ENCODE assay signal across 19 cellular contexts in the genomic region with DNA sequence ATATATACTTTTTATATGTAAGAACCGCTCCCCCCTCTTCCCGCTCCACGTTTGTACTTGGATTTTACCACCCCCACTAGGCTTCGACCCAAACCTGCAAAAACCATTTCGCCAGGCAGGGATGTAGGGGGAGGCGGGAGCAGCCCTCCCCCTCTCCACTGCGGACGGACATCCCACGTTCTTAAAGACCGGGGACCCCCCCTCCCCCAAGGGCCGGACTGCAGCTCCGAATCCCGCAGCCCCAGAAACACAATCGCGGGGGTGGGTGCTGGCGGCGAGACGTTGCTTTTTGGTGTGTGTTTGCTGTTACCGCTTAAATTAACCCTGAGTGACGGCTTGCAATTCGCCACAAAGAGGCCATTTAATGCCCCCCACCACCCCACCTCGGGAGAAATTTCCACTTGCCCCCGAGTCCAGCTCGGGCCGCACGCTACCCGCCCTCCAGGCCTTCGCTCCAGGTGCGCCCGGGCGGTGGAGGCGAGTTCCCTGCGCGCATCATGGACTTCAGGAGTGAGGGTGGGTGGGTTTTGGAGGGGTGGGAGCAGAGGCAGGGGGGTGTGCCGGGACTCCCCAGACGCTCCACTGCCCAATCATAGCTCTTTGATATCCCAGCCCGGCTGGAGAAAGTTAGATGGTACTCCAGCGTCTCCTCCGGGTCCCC. TPM values are rescaled to one million over a fixed set of nuclear protein-coding genes. Genes with fewer than 3 reads are reported as not detected.
A peak's percentile ranks its signal among the peaks of the same experiment; 100 is the strongest.
DNase-seq lines count a peak whose midpoint lies in the region; ATAC-seq and TF ChIP-seq lines count a peak whose summit lies in the region.
"Had no signal": no experiment of that assay in that cellular context is flagged by ENCODE, and none has a peak within 500 bp of the region (broad histone marks: within the 10 kb centered on the region; RNA-seq: fewer than 3 reads in every experiment).

No MANE protein-coding gene starts in this region.

- H3K4me1 ChIP-seq in GM23338 (ENCODE audit: insufficient read depth), result peaks cover 59% of the 10 kb centered on the region
- H3K4me1 ChIP-seq in adipocyte (ENCODE audit: control insufficient read depth, insufficient read depth, low read length), result peaks cover 88% of the 10 kb centered on the region
- peaks cover 92% of the 10 kb centered on the region for H3K4me1 ChIP-seq in stomach smooth muscle (ENCODE audit: control insufficient read depth, insufficient read depth, low read length)

- ATAC-seq in GM23338 (no peak), HG03280 (IDR thresholded peaks at IDR 0.05; ENCODE audit: unreplicated experiment) (no peak)
- ATAC-seq: activated CD4-positive, alpha-beta T cell treated with anti-CD3 and anti-CD28 coated beads for 36 hours; stimulated activated memory B cell treated with anti-CD40 and anti-IgM and Interleukin-4, amounts not matched to agents 10 μg/mL and 1 μg/mL and 100 μg/mL, for 72 hours had no signal

- no peak overlapping the region for H3K27ac ChIP-seq in GM23338 (ENCODE audit: low read depth)
- H3K27ac ChIP-seq in layer of hippocampus (ENCODE audit: low read depth, low read length), result peak overlapping the region; percentile 81
- H3K27ac ChIP-seq in stomach smooth muscle (ENCODE audit: low read length), result peak overlapping the region; percentile 90

- H3K9ac ChIP-seq in adipocyte (ENCODE audit: low read length) (peak overlapping the region; percentile 75), stomach smooth muscle (ENCODE audit: low read length in 2 of 2) (no peak overlapping the region)

- H3K27ac Mint-ChIP-seq in GM23338, result no peak overlapping the region
- H3K27ac Mint-ChIP-seq in activated T-helper 1 cell treated with anti-CD3 and anti-CD28 coated beads, Interleukin-12 subunit alpha, Interleukin-12 subunit beta, Interleukin-2, Interleukin-4 antibody, amounts not matched to agents 30 ng/mL and 10 ng/mL and 1 ng/mL, durations not matched to agents 14 hours and 24 hours and 36 hours, result no peak overlapping the region
- H3K27ac Mint-ChIP-seq: activated CD4-positive, alpha-beta T cell treated with anti-CD3 and anti-CD28 coated beads for 36 hours; activated naive CD8-positive, alpha-beta T cell treated with anti-CD3 and anti-CD28 coated beads, Interleukin-2, amount 10 ng/mL, durations not matched to agents 7 days and 5 days; stimulated activated memory B cell treated with anti-CD40 and anti-IgM and Interleukin-4, amounts not matched to agents 10 μg/mL and 1 μg/mL and 100 μg/mL, for 72 hours had no signal

- intact Hi-C loops in activated T-helper 1 cell treated with anti-CD3 and anti-CD28 coated beads, Interleukin-12 subunit alpha, Interleukin-12 subunit beta, Interleukin-2, Interleukin-4 antibody, amounts not matched to agents 30 ng/mL and 10 ng/mL and 1 ng/mL, durations not matched to agents 14 hours and 24 hours and 36 hours (cut with micrococcal nuclease), result loop anchor here (5.0 kb wide), 1 partner anchor 174 kb away; a partner anchor contains a TSS

- peaks cover 16% of the 10 kb centered on the region; the same call in 2 of the 3 replicates for H3K9me3 Mint-ChIP-seq in GM23338
- H3K9me3 Mint-ChIP-seq in activated T-helper 1 cell treated with anti-CD3 and anti-CD28 coated beads, Interleukin-12 subunit alpha, Interleukin-12 subunit beta, Interleukin-2, Interleukin-4 antibody, amounts not matched to agents 30 ng/mL and 10 ng/mL and 1 ng/mL, durations not matched to agents 14 hours and 24 hours and 36 hours, result no peaks in the 10 kb centered on the region
- H3K9me3 Mint-ChIP-seq: activated naive CD8-positive, alpha-beta T cell treated with anti-CD3 and anti-CD28 coated beads, Interleukin-2, amount 10 ng/mL, durations not matched to agents 7 days and 5 days; stimulated activated memory B cell treated with anti-CD40 and anti-IgM and Interleukin-4, amounts not matched to agents 10 μg/mL and 1 μg/mL and 100 μg/mL, for 72 hours had no signal

- H3K36me3 ChIP-seq in GM23338 (ENCODE audit: insufficient read depth), result no peaks in the 10 kb centered on the region
- peaks cover 7% of the 10 kb centered on the region for H3K36me3 ChIP-seq in adipocyte (ENCODE audit: control insufficient read depth, insufficient read depth, low read length, severe bottlenecking)
- H3K36me3 ChIP-seq in stomach smooth muscle (ENCODE audit: control insufficient read depth in 2 of 2, insufficient read depth in 2 of 2, low read length in 2 of 2), result peaks cover 0 to 2% of the 10 kb centered on the region in 2 donors
- H3K36me3 ChIP-seq: BE2C had no signal

- H3K27me3 ChIP-seq in GM23338 (ENCODE audit: insufficient read depth) (peaks cover 100% of the 10 kb centered on the region), adipocyte (replicated peaks; ENCODE audit: control insufficient read depth, insufficient read depth, low read length) (no peaks in the 10 kb centered on the region), layer of hippocampus (ENCODE audit: control insufficient read depth, insufficient read depth, low read length) (peaks cover 2% of the 10 kb centered on the region), stomach smooth muscle (ENCODE audit: control insufficient read depth in 1 of 2, insufficient read depth in 2 of 2, low read length in 2 of 2) (no peaks in the 10 kb centered on the region)
- H3K27me3 ChIP-seq: BE2C had no signal

- H3K4me2 ChIP-seq in GM23338, result peak overlapping the region; percentile 62; the same call in 1 of the 2 replicates

- peaks cover 46% of the 10 kb centered on the region for H3K4me1 Mint-ChIP-seq in GM23338
- H3K4me1 Mint-ChIP-seq in activated T-helper 1 cell treated with anti-CD3 and anti-CD28 coated beads, Interleukin-12 subunit alpha, Interleukin-12 subunit beta, Interleukin-2, Interleukin-4 antibody, amounts not matched to agents 30 ng/mL and 10 ng/mL and 1 ng/mL, durations not matched to agents 14 hours and 24 hours and 36 hours (ENCODE audit: low read depth), result peaks cover 23% of the 10 kb centered on the region

- H3K9me2 ChIP-seq in GM23338 (ENCODE audit: insufficient read depth), result no peaks in the 10 kb centered on the region

- no peaks in the 10 kb centered on the region for H3K9me3 ChIP-seq in adipocyte (ENCODE audit: control insufficient read depth, low read length)
- H3K9me3 ChIP-seq in stomach smooth muscle (ENCODE audit: control insufficient read depth in 2 of 2, low read length in 2 of 2), result no peaks in the 10 kb centered on the region
- H3K9me3 ChIP-seq: BE2C had no signal

- no peak overlapping the region for H2AFZ ChIP-seq in GM23338

- no peaks in the 10 kb centered on the region for H3K79me2 ChIP-seq in GM23338 (replicated peaks; ENCODE audit: insufficient read depth)

- peaks cover 26% of the 10 kb centered on the region for H3F3A ChIP-seq in GM23338 (replicated peaks; ENCODE audit: low read depth)

- peaks cover 93% of the 10 kb centered on the region for H3K27me3 Mint-ChIP-seq in GM23338 (ENCODE audit: insufficient read depth, low read depth, poor library complexity)
- H3K27me3 Mint-ChIP-seq in activated T-helper 1 cell treated with anti-CD3 and anti-CD28 coated beads, Interleukin-12 subunit alpha, Interleukin-12 subunit beta, Interleukin-2, Interleukin-4 antibody, amounts not matched to agents 30 ng/mL and 10 ng/mL and 1 ng/mL, durations not matched to agents 14 hours and 24 hours and 36 hours (ENCODE audit: insufficient read depth), result peaks cover 59% of the 10 kb centered on the region

- DNase-seq in GM23338 (ENCODE audit: low spot score) (no peak), adipocyte (ENCODE audit: low read depth) (no peak), T-helper 1 cell (no peak)
- no peak for DNase-seq in activated T-helper 1 cell treated with anti-CD3 and anti-CD28 coated beads, Interleukin-12 subunit alpha, Interleukin-12 subunit beta, Interleukin-2, Interleukin-4 antibody, amounts not matched to agents 30 ng/mL and 10 ng/mL and 1 ng/mL, durations not matched to agents 14 hours and 24 hours and 36 hours (ENCODE audit: low spot score)
- DNase-seq: activated naive CD8-positive, alpha-beta T cell treated with anti-CD3 and anti-CD28 coated beads, Interleukin-2, amount 10 ng/mL, durations not matched to agents 7 days and 5 days; activated T-cell treated with anti-CD3 and anti-CD28 coated beads, Interleukin-2, amount 50 U/mL, for 1 hour; BE2C; DMS153; islet precursor cell; KG1; NCI-H1105; SIG-M5 had no signal

- H3K4me3 Mint-ChIP-seq in GM23338, result peak overlapping the region; percentile 53
- no peak overlapping the region for H3K4me3 Mint-ChIP-seq in activated T-helper 1 cell treated with anti-CD3 and anti-CD28 coated beads, Interleukin-12 subunit alpha, Interleukin-12 subunit beta, Interleukin-2, Interleukin-4 antibody, amounts not matched to agents 30 ng/mL and 10 ng/mL and 1 ng/mL, durations not matched to agents 14 hours and 24 hours and 36 hours
- H3K4me3 Mint-ChIP-seq: activated CD4-positive, alpha-beta T cell treated with anti-CD3 and anti-CD28 coated beads for 36 hours; activated naive CD8-positive, alpha-beta T cell treated with anti-CD3 and anti-CD28 coated beads, Interleukin-2, amount 10 ng/mL, durations not matched to agents 7 days and 5 days; stimulated activated memory B cell treated with anti-CD40 and anti-IgM and Interleukin-4, amounts not matched to agents 10 μg/mL and 1 μg/mL and 100 μg/mL, for 72 hours had no signal

- H4K20me1 ChIP-seq in GM23338 (replicated peaks; ENCODE audit: insufficient read depth), result peaks cover 20% of the 10 kb centered on the region

- peak overlapping the region; percentile 47 for H3K4me3 ChIP-seq in GM23338
- no peak overlapping the region for H3K4me3 ChIP-seq in adipocyte (ENCODE audit: low read length)
- no peak overlapping the region for H3K4me3 ChIP-seq in stomach smooth muscle (ENCODE audit: low read length in 2 of 2)
- H3K4me3 ChIP-seq: smooth muscle cell had no signal

- no peaks in the 10 kb centered on the region; the same call in 2 of the 3 replicates for H3K36me3 Mint-ChIP-seq in GM23338 (ENCODE audit: low read depth)
- H3K36me3 Mint-ChIP-seq in activated T-helper 1 cell treated with anti-CD3 and anti-CD28 coated beads, Interleukin-12 subunit alpha, Interleukin-12 subunit beta, Interleukin-2, Interleukin-4 antibody, amounts not matched to agents 30 ng/mL and 10 ng/mL and 1 ng/mL, durations not matched to agents 14 hours and 24 hours and 36 hours (ENCODE audit: low read depth), result no peaks in the 10 kb centered on the region
- H3K36me3 Mint-ChIP-seq: stimulated activated memory B cell treated with anti-CD40 and anti-IgM and Interleukin-4, amounts not matched to agents 10 μg/mL and 1 μg/mL and 100 μg/mL, for 72 hours had no signal

- no peak for TF ChIP-seq CTCF in GM23338 (conservative IDR thresholded peaks at IDR 0.05; ENCODE audit: low read depth in 2 of 2)

RNA-seq across cellular contexts. Expression of a gene that starts 15.8 kb away (rescaled TPM):
- total RNA-seq in GM23338 (2014; rRNA removed; shearing (Covaris generic)), result 0.14 and 1.2 TPM in 2 replicates
- polyA plus RNA-seq in GM23338 (2016; fragmentation: Nextera tagmentation; extraction: Ambion mirVana), result 0.06 and 0.31 TPM in 2 replicates
- total RNA-seq in activated T-helper 1 cell treated with anti-CD3 and anti-CD28 coated beads, Interleukin-12 subunit alpha, Interleukin-12 subunit beta, Interleukin-2, Interleukin-4 antibody, amounts not matched to agents 30 ng/mL and 10 ng/mL and 1 ng/mL, durations not matched to agents 14 hours and 24 hours and 36 hours, result 4.5 and 8.0 TPM in 2 replicates

RNA-seq across cellular contexts. Expression of a gene that starts 41.7 kb away (rescaled TPM):
- total RNA-seq in GM23338 (2014; rRNA removed; shearing (Covaris generic)), result 0.28 TPM in 1 of 2 replicates, not detected in the other
- 0.10 and 0.18 TPM in 2 replicates for polyA plus RNA-seq in GM23338 (2016; fragmentation: Nextera tagmentation; extraction: Ambion mirVana)
- 0.10 TPM in 2 replicates for total RNA-seq in activated T-helper 1 cell treated with anti-CD3 and anti-CD28 coated beads, Interleukin-12 subunit alpha, Interleukin-12 subunit beta, Interleukin-2, Interleukin-4 antibody, amounts not matched to agents 30 ng/mL and 10 ng/mL and 1 ng/mL, durations not matched to agents 14 hours and 24 hours and 36 hours
- total RNA-seq: activated naive CD8-positive, alpha-beta T cell treated with anti-CD3 and anti-CD28 coated beads, Interleukin-2, amount 10 ng/mL, durations not matched to agents 7 days and 5 days; osteocyte; smooth muscle cell had no signal
- polyA plus RNA-seq: smooth muscle cell had no signal

RNA-seq across cellular contexts. Expression of a gene that starts 54.1 kb away (rescaled TPM):
- total RNA-seq in GM23338 (2014; rRNA removed; shearing (Covaris generic)), result 46.5 and 63.9 TPM in 2 replicates
- 255 and 290 TPM in 2 replicates for polyA plus RNA-seq in GM23338 (2016; fragmentation: Nextera tagmentation; extraction: Ambion mirVana)
- 32.1 and 33.2 TPM in 2 replicates for total RNA-seq in activated T-helper 1 cell treated with anti-CD3 and anti-CD28 coated beads, Interleukin-12 subunit alpha, Interleukin-12 subunit beta, Interleukin-2, Interleukin-4 antibody, amounts not matched to agents 30 ng/mL and 10 ng/mL and 1 ng/mL, durations not matched to agents 14 hours and 24 hours and 36 hours
